ENCODE assay signal across 7 cellular contexts in genomic region chr6:31652925-31653724, GRCh38. TPM values are rescaled to one million over a fixed set of nuclear protein-coding genes. Genes with fewer than 3 reads are reported as not detected.
DNase-seq lines count a peak whose midpoint lies in the region; ATAC-seq, FAIRE-seq and TF ChIP-seq lines count a peak whose summit lies in the region.

No MANE protein-coding gene starts in this region.

- peaks cover 15% of the 10 kb centered on the region for H3K4me1 ChIP-seq in mammary epithelial cell (ENCODE audit: insufficient read depth, low read length)
- peaks cover 23 to 24% of the 10 kb centered on the region in 2 donors for H3K4me1 ChIP-seq in kidney (ENCODE audit: control insufficient read depth in 1 of 2, insufficient read depth in 1 of 2, low read depth in 1 of 2, low read length in 2 of 2)

- H3K9ac ChIP-seq in mammary epithelial cell (ENCODE audit: insufficient read depth, low read length) (peak overlapping the region; percentile 83), kidney (ENCODE audit: low read length in 2 of 2) (peak overlapping the region; percentile 71 to 90)

- 7% methylated on average over 35 of the region's 37 CpGs for WGBS in mammary epithelial cell (ENCODE audit: low coverage, missing lambda C conversion rate)

- dilution Hi-C loops in mammary epithelial cell (cut with HindIII; ENCODE audit: low sequenced_read_pairs): no loop called here

- no peaks in the 10 kb centered on the region for H4K20me1 ChIP-seq in mammary epithelial cell (ENCODE audit: insufficient read depth, low read length)

- H2AFZ ChIP-seq in mammary epithelial cell (ENCODE audit: low read depth, low read length): peak overlapping the region; percentile 71

- TF ChIP-seq CTCF in HL-60 (IDR thresholded peaks at IDR 0.05; ENCODE audit: insufficient read depth, low read length): no peak
- peak in 1 of 2 donors; percentile 1 for TF ChIP-seq CTCF in mammary epithelial cell (conservative IDR thresholded peaks at IDR 0.05 in 1 of 2, IDR thresholded peaks at IDR 0.05 in 1 of 2; ENCODE audit: extremely low read depth in 1 of 2, insufficient read depth in 1 of 2, low read depth in 1 of 2, low read length in 2 of 2)
- no peak for TF ChIP-seq CTCF in kidney (IDR thresholded peaks at IDR 0.05; ENCODE audit: borderline replicate concordance, extremely low read depth, insufficient read depth)

- H3K9me3 ChIP-seq in mammary epithelial cell (replicated peaks; ENCODE audit: insufficient read depth, low read length): no peaks in the 10 kb centered on the region
- H3K9me3 ChIP-seq in kidney (ENCODE audit: control insufficient read depth in 1 of 2, low read length in 2 of 2): no peaks in the 10 kb centered on the region

- peaks cover 16% of the 10 kb centered on the region for H3K36me3 ChIP-seq in mammary epithelial cell (ENCODE audit: insufficient read depth, low read length)
- peaks cover 18 to 22% of the 10 kb centered on the region in 2 donors for H3K36me3 ChIP-seq in kidney (ENCODE audit: control insufficient read depth in 1 of 2, insufficient read depth in 2 of 2, low read length in 2 of 2)

- CTCF ChIA-PET in mammary epithelial cell (lab: Charles Lee; ENCODE audit: low non-redundant PET): interaction anchor here (0.6 kb wide), 1 partner anchor 76 kb away, joined by 3 read pairs; no protein-coding TSS in a partner anchor

- H3K4me3 ChIP-seq in HL-60 (replicated peaks; ENCODE audit: insufficient read depth, low read length): peak overlapping the region; percentile 59
- H3K4me3 ChIP-seq in mammary epithelial cell (replicated peaks in 1 of 3; ENCODE audit: insufficient read depth in 1 of 3, low read depth in 2 of 3, low read length in 3 of 3): peak overlapping the region; percentile 62 to 95 (median 83)
- peak overlapping the region; percentile 87 to 97 for H3K4me3 ChIP-seq in kidney (ENCODE audit: low read length in 2 of 2)

- H3K79me2 ChIP-seq in mammary epithelial cell (ENCODE audit: insufficient read depth, low read length): peaks cover 77% of the 10 kb centered on the region

- H3K27me3 ChIP-seq in HL-60 (ENCODE audit: insufficient read depth, poor library complexity, severe bottlenecking) (no peaks in the 10 kb centered on the region), mammary epithelial cell (ENCODE audit: insufficient read depth, low read length) (no peaks in the 10 kb centered on the region)

- DNase-seq in GDM1 (lab: John Stamatoyannopoulos, UW) (peak; percentile 94), HL-60 (ENCODE audit: low read depth in 1 of 2, low spot score in 1 of 2) (peak; percentile 91 to 93), SK-N-DZ (ENCODE audit: low spot score) (peak; percentile 96), mammary epithelial cell (no peak), kidney (peak; percentile 94)
- peak; percentile 74 to 79 for DNase-seq in stimulated activated CD4-positive, alpha-beta T cell treated with anti-CD3 and anti-CD28 coated beads, Interleukin-15, amount 100 ng/mL, for 48 hours (ENCODE audit: low read depth in 2 of 2)

- H3K4me2 ChIP-seq in mammary epithelial cell (ENCODE audit: insufficient read depth, low read depth, low read length): peak overlapping the region; percentile 72

- intact Hi-C loops in mammary epithelial cell (cut with micrococcal nuclease): loop anchor here (1.0 kb wide), 6 partner anchors 7 to 111 kb away; partner anchors contain the start of genes ATP6V1G2, C6orf47, CLIC1 and DDX39B
- intact Hi-C loops in kidney (cut with DNase I): no loop called here

- TSS peak; percentile 75 for BruUV-seq in mammary epithelial cell (replicated peaks; lab: Mats Ljungman, UMichigan)

- H3K27ac ChIP-seq in HL-60 (replicated peaks) (peak overlapping the region; percentile 98), mammary epithelial cell (ENCODE audit: insufficient read depth, low read depth, low read length) (peak overlapping the region; percentile 75), kidney (ENCODE audit: low read depth in 2 of 2, low read length in 2 of 2) (peak overlapping the region; percentile 98 to 100)

- ATAC-seq in GM21360 (IDR thresholded peaks at IDR 0.05; ENCODE audit: unreplicated experiment): peak; percentile 56

- in situ Hi-C loops in mammary epithelial cell (cut with MboI; ENCODE audit: low sequenced_read_pairs in 2 of 2): no loop called here

- no peak for FAIRE-seq in kidney (lab: Jason Lieb, UNC)

RNA-seq across cellular contexts. Expression of gene BAG6, which starts 0.7 kb away (rescaled TPM):
- 313 and 362 TPM in 2 replicates for polyA plus RNA-seq in SK-N-DZ (2014; cell fraction: cytosol; rRNA removed)
- 452 and 499 TPM in 2 replicates for polyA plus RNA-seq in SK-N-DZ (2014; cell fraction: nucleus; rRNA removed)
- 100 to 1,000 TPM; 135 to 233 TPM for total RNA-seq in mammary epithelial cell
- 124 TPM for polyA plus RNA-seq in mammary epithelial cell
- 237 TPM for polyA minus RNA-seq in mammary epithelial cell
- 232 TPM for total RNA-seq in kidney
- polyA plus RNA-seq in kidney (ENCODE audit: insufficient read depth, low read depth, low replicate concordance): 215 TPM

RNA-seq across cellular contexts. Expression of gene APOM, which starts 2.6 kb away (rescaled TPM):
- polyA plus RNA-seq in SK-N-DZ (2014; cell fraction: cytosol; rRNA removed): 0.46 and 4.3 TPM in 2 replicates
- polyA plus RNA-seq in SK-N-DZ (2014; cell fraction: nucleus; rRNA removed): 1.2 and 4.1 TPM in 2 replicates
- total RNA-seq in mammary epithelial cell (1 to 10 TPM in 1 of 2 donors, under 1 TPM in 1; 0.50 to 1.8 TPM), kidney (4.6 TPM)
- polyA plus RNA-seq in mammary epithelial cell (3.5 TPM), kidney (ENCODE audit: insufficient read depth, low read depth, low replicate concordance) (154 TPM)
- polyA minus RNA-seq in mammary epithelial cell: not detected

RNA-seq across cellular contexts. Expression of gene C6orf47, which starts 7.5 kb away (rescaled TPM):
- polyA plus RNA-seq in SK-N-DZ (2014; cell fraction: cytosol; rRNA removed): 11.7 and 16.5 TPM in 2 replicates
- polyA plus RNA-seq in SK-N-DZ (2014; cell fraction: nucleus; rRNA removed): 6.7 and 7.3 TPM in 2 replicates
- total RNA-seq in mammary epithelial cell: 10 to 100 TPM; 16.5 to 17.0 TPM
- polyA plus RNA-seq in mammary epithelial cell: 8.5 TPM
- polyA minus RNA-seq in mammary epithelial cell: 14.2 TPM
- 26.5 TPM for total RNA-seq in kidney
- polyA plus RNA-seq in kidney (ENCODE audit: insufficient read depth, low read depth, low replicate concordance): 25.5 TPM

RNA-seq across cellular contexts. Expression of gene GPANK1, which starts 11.7 kb away (rescaled TPM):
- 33.5 and 38.9 TPM in 2 replicates for polyA plus RNA-seq in SK-N-DZ (2014; cell fraction: cytosol; rRNA removed)
- polyA plus RNA-seq in SK-N-DZ (2014; cell fraction: nucleus; rRNA removed): 21.0 and 25.2 TPM in 2 replicates
- total RNA-seq in mammary epithelial cell (10 to 100 TPM in 1 of 2 donors, 1 to 10 TPM in 1; 8.3 to 13.3 TPM), kidney (17.7 TPM)
- polyA plus RNA-seq in mammary epithelial cell (15.1 TPM), kidney (ENCODE audit: insufficient read depth, low read depth, low replicate concordance) (28.6 TPM)
- polyA minus RNA-seq in mammary epithelial cell: 4.3 TPM

RNA-seq across cellular contexts. Expression of gene CSNK2B, which starts 12.8 kb away (rescaled TPM):
- 239 and 248 TPM in 2 replicates for polyA plus RNA-seq in SK-N-DZ (2014; cell fraction: cytosol; rRNA removed)
- polyA plus RNA-seq in SK-N-DZ (2014; cell fraction: nucleus; rRNA removed): 268 and 370 TPM in 2 replicates
- total RNA-seq in mammary epithelial cell (100 to 1,000 TPM; 135 to 186 TPM), kidney (130 TPM)
- polyA plus RNA-seq in mammary epithelial cell (123 TPM), kidney (ENCODE audit: insufficient read depth, low read depth, low replicate concordance) (270 TPM)
- 317 TPM for polyA minus RNA-seq in mammary epithelial cell
